Comparison of ENCODE assay signal across 25 cellular contexts in the genomic region with DNA sequence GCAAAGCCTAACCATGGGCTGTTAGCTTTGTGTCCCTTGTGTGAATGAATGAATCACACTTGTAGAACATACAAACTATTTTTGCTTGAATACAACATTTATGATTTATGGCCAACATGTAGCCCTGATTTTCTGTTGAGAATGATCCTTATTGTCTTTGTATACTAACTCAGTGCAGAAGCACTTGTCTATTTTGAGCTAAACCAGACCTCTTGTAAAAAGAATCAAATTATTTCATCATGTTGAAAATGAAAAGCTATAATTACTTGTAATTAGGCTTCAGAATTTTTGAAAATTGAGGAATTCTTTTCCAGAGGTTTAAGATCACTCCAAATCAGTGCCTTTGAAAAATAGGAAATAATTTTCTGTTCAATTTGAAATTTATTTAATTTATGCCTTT.
"Had no signal": no experiment of that assay in that cellular context is flagged by ENCODE, and none has a peak within 500 bp of the region (broad histone marks: within the 10 kb centered on the region; RNA-seq: fewer than 3 reads in every experiment).

No MANE protein-coding gene starts in this region.

- H3K27me3 ChIP-seq: breast epithelium, colonic mucosa, hepatocyte, sigmoid colon, spleen, thyroid gland, upper lobe of right lung had no signal

- H3K9me3 ChIP-seq: breast epithelium, colonic mucosa, left ventricle myocardium inferior, sigmoid colon, spleen, thyroid gland, upper lobe of right lung had no signal

- H3K36me3 ChIP-seq: breast epithelium, colonic mucosa, sigmoid colon, upper lobe of right lung, WERI-Rb-1 had no signal

- H2AFZ ChIP-seq: hepatocyte had no signal

- H3K9me3 Mint-ChIP-seq: central memory CD8-positive, alpha-beta T cell; natural killer cell; stimulated activated naive CD8-positive, alpha-beta T cell treated with anti-CD3 and anti-CD28 coated beads, Interleukin-15, Interleukin-2, amounts not matched to agents 100 ng/mL and 50 ng/mL, for 24 hours; T-cell; T-helper 2 cell treated with Interferon-gamma antibody and Interleukin-4, amounts not matched to agents 5 μg/mL and 100 μg/mL, for 36 hours had no signal

- DNase-seq: activated CD4-positive, alpha-beta T cell treated with anti-CD3 and anti-CD28 coated beads, Interleukin-2, amount 50 U/mL, for 1 hour; activated CD4-positive, CD25-positive, alpha-beta regulatory T cell treated with anti-CD3 and anti-CD28 coated beads, Interleukin-2, amount 50 U/mL, for 72 hours; activated CD8-positive, alpha-beta T cell treated with anti-CD3 and anti-CD28 coated beads, Interleukin-2, amount 10 ng/mL, durations not matched to agents 7 days and 5 days; colonic mucosa; glutamatergic neuron; left ventricle myocardium inferior; natural killer cell; retina; sigmoid colon; spleen; stimulated activated CD4-positive, alpha-beta T cell treated with anti-CD3 and anti-CD28 coated beads, Interleukin-4, amount 100 ng/mL, for 1 hour; substantia nigra; T-cell; thyroid gland; upper lobe of right lung; WERI-Rb-1 had no signal

- H3K27ac ChIP-seq: breast epithelium, colonic mucosa, hepatocyte, left ventricle myocardium inferior, sigmoid colon, spleen, thyroid gland, upper lobe of right lung, WERI-Rb-1 had no signal

- H3K4me3 ChIP-seq: breast epithelium, colonic mucosa, hepatocyte, left ventricle myocardium inferior, sigmoid colon, spleen, thyroid gland, upper lobe of right lung had no signal

- FAIRE-seq: astrocyte had no signal

- H3K27me3 Mint-ChIP-seq: activated naive CD8-positive, alpha-beta T cell; central memory CD8-positive, alpha-beta T cell; progenitor cell of endocrine pancreas; stimulated activated naive CD8-positive, alpha-beta T cell treated with anti-CD3 and anti-CD28 coated beads, Interleukin-15, Interleukin-2, amounts not matched to agents 100 ng/mL and 50 ng/mL, for 24 hours; T-cell had no signal

- H3K4me1 ChIP-seq: breast epithelium, colonic mucosa, left ventricle myocardium inferior, spleen, upper lobe of right lung had no signal

- H3K4me3 Mint-ChIP-seq: activated CD8-positive, alpha-beta T cell treated with anti-CD3 and anti-CD28 coated beads, Interleukin-2, amount 10 ng/mL, durations not matched to agents 7 days and 5 days; activated naive CD8-positive, alpha-beta T cell; central memory CD8-positive, alpha-beta T cell; mesothelial cell of epicardium; natural killer cell; stimulated activated naive CD8-positive, alpha-beta T cell treated with anti-CD3 and anti-CD28 coated beads, Interleukin-15, Interleukin-2, amounts not matched to agents 100 ng/mL and 50 ng/mL, for 24 hours; T-cell; T-helper 2 cell treated with Interferon-gamma antibody and Interleukin-4, amounts not matched to agents 5 μg/mL and 100 μg/mL, for 36 hours had no signal

- ATAC-seq: activated CD8-positive, alpha-beta T cell treated with anti-CD3 and anti-CD28 coated beads, Interleukin-2, amount 10 ng/mL, durations not matched to agents 7 days and 5 days; natural killer cell; T-cell; upper lobe of right lung had no signal

- H3K27ac Mint-ChIP-seq: activated CD8-positive, alpha-beta T cell treated with anti-CD3 and anti-CD28 coated beads, Interleukin-2, amount 10 ng/mL, durations not matched to agents 7 days and 5 days; activated naive CD8-positive, alpha-beta T cell; mesothelial cell of epicardium; natural killer cell; progenitor cell of endocrine pancreas; stimulated activated naive CD8-positive, alpha-beta T cell treated with anti-CD3 and anti-CD28 coated beads, Interleukin-15, Interleukin-2, amounts not matched to agents 100 ng/mL and 50 ng/mL, for 24 hours; T-cell; T-helper 2 cell treated with Interferon-gamma antibody and Interleukin-4, amounts not matched to agents 5 μg/mL and 100 μg/mL, for 36 hours had no signal
